15 cellular contexts compared by ENCODE assay signal in genomic region chr6:73606428-73606827, GRCh38. TPM values are rescaled to one million over a fixed set of nuclear protein-coding genes. Genes with fewer than 3 reads are reported as not detected.
A peak's percentile ranks its signal among the peaks of the same experiment; 100 is the strongest.
DNase-seq lines count a peak whose midpoint lies in the region; TF ChIP-seq lines count a peak whose summit lies in the region.
"Had no signal": no experiment of that assay in that cellular context is flagged by ENCODE, and none has a peak within 500 bp of the region (broad histone marks: within the 10 kb centered on the region; RNA-seq: fewer than 3 reads in every experiment).

No MANE protein-coding gene starts in this region.

- H3K27ac Mint-ChIP-seq in Caco-2 (ENCODE audit: unreplicated experiment): no peak overlapping the region

- H3K27me3 Mint-ChIP-seq in Caco-2 (ENCODE audit: insufficient read depth, unreplicated experiment): no peaks in the 10 kb centered on the region

- no peaks in the 10 kb centered on the region for H3K36me3 ChIP-seq in Caco-2 (ENCODE audit: control insufficient read depth, insufficient read depth, low read length)

- BruUV-seq in Caco-2 (replicated peaks; lab: Mats Ljungman, UMichigan): no TSS peak

- H3K27me3 ChIP-seq in Caco-2 (replicated peaks; ENCODE audit: control insufficient read depth, insufficient read depth, low read length): no peaks in the 10 kb centered on the region

- TF ChIP-seq CTCF in Caco-2 (IDR thresholded peaks at IDR 0.05; ENCODE audit: insufficient read depth in 1 of 2, low read depth in 1 of 2, low read length in 1 of 2, severe bottlenecking in 1 of 2, unreplicated experiment in 1 of 2) (peak; percentile 11 to 24), VCaP (conservative IDR thresholded peaks at IDR 0.05) (no peak), fibroblast of mammary gland (conservative IDR thresholded peaks at IDR 0.05; ENCODE audit: control insufficient read depth, insufficient read depth, low read depth, low read length) (no peak)

- H3K9me3 Mint-ChIP-seq in Caco-2 (ENCODE audit: unreplicated experiment): no peaks in the 10 kb centered on the region

- H3K4me1 Mint-ChIP-seq in Caco-2 (ENCODE audit: low read depth, unreplicated experiment): no peaks in the 10 kb centered on the region

- H3K4me1 ChIP-seq in Caco-2: no peaks in the 10 kb centered on the region

- H3K27ac ChIP-seq in VCaP: peak overlapping the region; percentile 70
- H3K27ac ChIP-seq: C4-2B had no signal

- CTCF ChIA-PET in Caco-2 (lab: Charles Lee): interaction anchor here (1.1 to 1.3 kb wide), 2 partner anchors 91 to 92 kb away, joined by 3 to 7 read pairs; no protein-coding TSS in a partner anchor

- DNase-seq in Caco-2 (peak in 1 of 2 experiments; percentile 10), HT-29 (ENCODE audit: low spot score) (peak; percentile 29), fibroblast of mammary gland (ENCODE audit: low read depth) (peak; percentile 4), NCI-H1694 (lab: John Stamatoyannopoulos, UW) (no peak), HPDE6-E6E7 (ENCODE audit: extremely low spot score) (no peak), activated gamma-delta T cell treated with Interleukin-2 at 50 U/mL for 16 hours (no peak), C1 segment of cervical spinal cord (lab: John Stamatoyannopoulos, UW) (no peak)
- DNase-seq: DMS79 treated with DMSO at 0.1 percent for 48 hours, GOT3, IMR-90, MV-4-11, NCI-H1436, SW 1271 had no signal

- POLR2A ChIA-PET in Caco-2 (lab: Charles Lee): interaction anchor here (0.5 to 1.1 kb wide), 2 partner anchors 9 to 84 kb away, joined by 3 to 4 read pairs; no protein-coding TSS in a partner anchor

- H3K36me3 Mint-ChIP-seq in Caco-2 (ENCODE audit: insufficient read depth, unreplicated experiment): no peaks in the 10 kb centered on the region

- H3K4me3 Mint-ChIP-seq in Caco-2 (ENCODE audit: unreplicated experiment): no peak overlapping the region

- H3K4me3 ChIP-seq in Caco-2 (ENCODE audit: low read depth, low read length) (no peak overlapping the region), fibroblast of mammary gland (ENCODE audit: control insufficient read depth, low read depth, low read length) (no peak overlapping the region)

- no peaks in the 10 kb centered on the region for H3K9me3 ChIP-seq in Caco-2

- intact Hi-C loops in Caco-2 (cut with micrococcal nuclease; ENCODE audit: unreplicated experiment): loop anchor here (1.0 kb wide), 1 partner anchor 91 kb away; no protein-coding TSS in a partner anchor

RNA-seq across cellular contexts. Expression of gene SLC17A5, which starts 47.4 kb away (rescaled TPM):
- total RNA-seq in Caco-2 (2022): 13.0 TPM in 2 replicates
- total RNA-seq in HT-29 (2014; rRNA removed; shearing (Covaris generic)): 9.7 and 10.8 TPM in 2 replicates

Comparison
In these comparisons a context has a peak if more than half of its experiments do, and no peak if none do; other contexts are left out.
1. DNase-seq: peak in HT-29 (single experiment) and fibroblast of mammary gland (single experiment); none in NCI-H1694 (single experiment), HPDE6-E6E7 (single experiment), activated gamma-delta T cell treated with Interleukin-2 at 50 U/mL for 16 hours (single experiment) and C1 segment of cervical spinal cord (0 of 14).
2. CTCF ChIP-seq: peak in Caco-2 (2 of 2); none in VCaP (single experiment) and fibroblast of mammary gland (single experiment).